20 cellular contexts compared by ENCODE assay signal in the genomic region with DNA sequence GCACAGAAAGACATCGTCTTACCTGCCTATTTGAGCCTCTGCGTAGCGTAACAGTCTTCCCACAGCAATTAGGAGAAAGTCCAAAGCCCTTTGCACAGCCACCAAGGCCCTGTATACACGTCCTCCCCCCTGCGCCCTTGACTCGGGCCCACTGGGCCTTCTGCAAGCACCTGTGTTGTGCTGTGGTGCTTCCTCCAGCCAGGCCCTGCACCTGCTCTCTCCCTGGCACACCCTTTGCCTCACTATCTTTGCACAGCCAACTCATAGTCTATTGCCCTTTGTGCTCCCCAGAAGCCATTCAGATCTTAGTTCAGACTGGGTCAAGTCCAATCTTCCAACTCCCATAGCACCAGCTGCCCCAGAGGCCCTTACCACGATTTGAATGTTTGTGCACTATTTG.
"Had no signal": no experiment of that assay in that cellular context is flagged by ENCODE, and none has a peak within 500 bp of the region (broad histone marks: within the 10 kb centered on the region; RNA-seq: fewer than 3 reads in every experiment).

No MANE protein-coding gene starts in this region.

- H3K9me3 ChIP-seq: SJCRH30 had no signal

- H3K27ac ChIP-seq: SJCRH30 had no signal

- H3K27me3 ChIP-seq: SJCRH30 had no signal

- ATAC-seq: Panc1, PC-3, Right ventricle myocardium inferior, SK-N-SH treated with all-trans-retinoic acid at 6 μM for 48 hours had no signal

- H3K36me3 ChIP-seq: SJCRH30 had no signal

- DNase-seq: KBM-7; MV-4-11; NCI-H1048; NCI-H1105; NCI-H1417; NCI-H1436 treated with DMSO at 0.1 percent for 48 hours; NCI-H187; NCI-H2029 treated with DMSO at 0.1 percent for 48 hours; NCI-H2171 treated with DMSO at 0.1 percent for 48 hours; NCI-H345; NCI-H446 treated with DMSO at 0.1 percent for 48 hours; NCI-H510A treated with DMSO at 0.1 percent for 48 hours; NCI-H526; NK-92 treated with Interleukin-12 subunit alpha and Interleukin-12 subunit beta, amount 100 ng/mL, for 24 hours; PC-3; SHP77 treated with DMSO at 0.1 percent for 48 hours; SJCRH30 had no signal

- H3K4me3 ChIP-seq: SJCRH30 had no signal
